In the genomic region with DNA sequence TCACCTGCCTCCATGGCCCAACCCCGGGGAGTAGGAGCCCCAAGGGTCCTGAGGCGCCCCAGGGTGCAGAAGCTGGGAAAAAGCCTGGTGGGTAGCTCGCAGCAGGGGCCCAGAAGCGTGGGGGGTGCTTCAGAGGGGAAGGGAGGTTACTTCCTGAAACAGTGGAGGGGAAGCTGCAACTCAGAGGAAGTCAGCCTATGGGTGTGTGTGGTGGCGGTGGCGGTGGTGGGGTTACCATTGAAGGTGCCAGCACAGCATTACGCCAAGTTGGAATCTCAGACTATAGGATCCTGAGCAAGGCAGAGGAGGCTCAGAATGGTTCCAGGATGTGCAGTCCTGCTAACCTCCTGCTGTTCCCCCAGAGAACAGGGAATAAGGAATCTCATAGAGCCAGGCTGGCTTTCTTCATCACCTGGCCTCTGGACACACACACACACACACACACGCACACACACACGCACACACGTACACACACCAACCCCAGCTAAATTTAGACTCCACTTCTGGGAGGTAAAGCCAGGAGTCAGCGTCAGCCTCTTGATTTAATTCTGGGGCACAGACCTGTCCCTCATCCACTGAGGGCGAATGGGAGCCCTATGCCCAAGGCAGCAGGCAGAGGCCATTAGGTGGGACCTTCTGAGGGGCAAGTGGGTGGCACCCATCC, we compare ENCODE assay signal across 8 cellular contexts.
DNase-seq lines count a peak whose midpoint lies in the region; ATAC-seq and TF ChIP-seq lines count a peak whose summit lies in the region.

No MANE protein-coding gene starts in this region.

- no peaks in the 10 kb centered on the region for H3K27me3 ChIP-seq in KMS-11 (ENCODE audit: insufficient read depth, low read depth)

- peak overlapping the region; percentile 92 for H3K4me3 ChIP-seq in GM12875 (ENCODE audit: low read depth, low read length)
- H3K4me3 ChIP-seq in KMS-11 (IDR thresholded peaks at IDR 0.05; ENCODE audit: insufficient read depth, low read depth, low read length), result peak overlapping the region; percentile 99

- H2AFZ ChIP-seq in KMS-11 (ENCODE audit: low read depth), result peak overlapping the region; percentile 90

- peak overlapping the region; percentile 99 for H3K27ac Mint-ChIP-seq in dendritic cell treated with granulocyte-macrophage colony-stimulating factor and Interleukin-4, amounts not matched to agents 40 ng/mL and 50 ng/mL, for 4 days
- H3K27ac Mint-ChIP-seq in memory B cell, result peak overlapping the region; percentile 98

- H3K9ac ChIP-seq in KMS-11, result peak overlapping the region; percentile 73

- DNase-seq in activated CD4-positive, alpha-beta T cell treated with anti-CD3 and anti-CD28 coated beads for 4 hours, result peak; percentile 69 to 76
- DNase-seq in memory B cell (ENCODE audit: low spot score in 2 of 2) (peak; percentile 69 to 79), NCI-H82 treated with DMSO at 0.1 percent for 48 hours (lab: John Stamatoyannopoulos, UW; ENCODE audit: unreplicated experiment) (no peak)
- DNase-seq in stimulated activated CD8-positive, alpha-beta memory T cell treated with anti-CD3 and anti-CD28 coated beads, Interleukin-2, amount 100 ng/mL, for 48 hours (ENCODE audit: low read depth in 2 of 2), result peak; percentile 55 to 71

- intact Hi-C loops in dendritic cell treated with granulocyte-macrophage colony-stimulating factor and Interleukin-4, amounts not matched to agents 40 ng/mL and 50 ng/mL, for 4 days (cut with micrococcal nuclease), result loop anchor here (1.0 to 10.0 kb wide), 3 partner anchors 22 to 150 kb away; a partner anchor contains a TSS

- H3K36me3 Mint-ChIP-seq in dendritic cell treated with granulocyte-macrophage colony-stimulating factor and Interleukin-4, amounts not matched to agents 40 ng/mL and 50 ng/mL, for 4 days (ENCODE audit: low read depth), result peaks cover 92% of the 10 kb centered on the region
- peaks cover 26% of the 10 kb centered on the region for H3K36me3 Mint-ChIP-seq in memory B cell

- no peaks in the 10 kb centered on the region for H4K20me1 ChIP-seq in KMS-11 (ENCODE audit: insufficient read depth)

- peak; percentile 55 for ATAC-seq in memory B cell (ENCODE audit: low read depth)
- no peak for ATAC-seq in GM19328 (IDR thresholded peaks at IDR 0.05; ENCODE audit: unreplicated experiment)

- peaks cover 83% of the 10 kb centered on the region for H3K4me1 Mint-ChIP-seq in dendritic cell treated with granulocyte-macrophage colony-stimulating factor and Interleukin-4, amounts not matched to agents 40 ng/mL and 50 ng/mL, for 4 days (ENCODE audit: low read depth)
- H3K4me1 Mint-ChIP-seq in memory B cell, result peaks cover 38% of the 10 kb centered on the region

- no peak for TF ChIP-seq CTCF in GM12875 (IDR thresholded peaks at IDR 0.05; ENCODE audit: borderline replicate concordance, insufficient read depth, low read depth, low read length)
- TF ChIP-seq CTCF in KMS-11 (conservative IDR thresholded peaks at IDR 0.05; ENCODE audit: low read depth, low read length), result 0 out of 2 replicates have a peak, but pooled peaks have one; percentile 9

- H3K79me2 ChIP-seq in KMS-11 (ENCODE audit: insufficient read depth, low read depth), result peaks cover 21% of the 10 kb centered on the region; the same call in 1 of the 2 replicates

- peak overlapping the region; percentile 90 for H3K4me3 Mint-ChIP-seq in dendritic cell treated with granulocyte-macrophage colony-stimulating factor and Interleukin-4, amounts not matched to agents 40 ng/mL and 50 ng/mL, for 4 days
- peak overlapping the region; percentile 97 for H3K4me3 Mint-ChIP-seq in memory B cell

- H3K9me3 Mint-ChIP-seq in dendritic cell treated with granulocyte-macrophage colony-stimulating factor and Interleukin-4, amounts not matched to agents 40 ng/mL and 50 ng/mL, for 4 days, result no peaks in the 10 kb centered on the region
- no peaks in the 10 kb centered on the region for H3K9me3 Mint-ChIP-seq in memory B cell

- H3K4me2 ChIP-seq in KMS-11, result peak overlapping the region; percentile 87

- H3K27me3 Mint-ChIP-seq in dendritic cell treated with granulocyte-macrophage colony-stimulating factor and Interleukin-4, amounts not matched to agents 40 ng/mL and 50 ng/mL, for 4 days, result no peaks in the 10 kb centered on the region
- no peaks in the 10 kb centered on the region for H3K27me3 Mint-ChIP-seq in memory B cell

- peaks cover 16% of the 10 kb centered on the region for H3K4me1 ChIP-seq in KMS-11 (ENCODE audit: low read depth, poor library complexity, severe bottlenecking)

- no peaks in the 10 kb centered on the region; the same call in 1 of the 2 replicates for H3K36me3 ChIP-seq in KMS-11 (ENCODE audit: insufficient read depth)

- peak overlapping the region; percentile 54 for H3K27ac ChIP-seq in KMS-11
